In genomic region chr7:22231806-22232205, GRCh38 we compare ENCODE assay signal across 30 cellular contexts.
"Had no signal": no experiment of that assay in that cellular context is flagged by ENCODE, and none has a peak within 500 bp of the region (broad histone marks: within the 10 kb centered on the region; RNA-seq: fewer than 3 reads in every experiment).

No MANE protein-coding gene starts in this region.

- ATAC-seq: activated CD8-positive, alpha-beta T cell treated with anti-CD3 and anti-CD28 coated beads, Interleukin-2, amount 10 ng/mL, durations not matched to agents 7 days and 5 days; SK-N-SH treated with all-trans-retinoic acid at 6 μM for 48 hours; WTC11 had no signal

- H3K4me1 Mint-ChIP-seq: activated naive CD4-positive, alpha-beta T cell treated with anti-CD3 and anti-CD28 coated beads, Interleukin-2, amount 50 U/mL, for 24 hours had no signal

- H3K9me3 ChIP-seq: breast epithelium, MG63, Peyer's patch, SJSA1 had no signal

- H3K36me3 ChIP-seq: breast epithelium, MG63, Peyer's patch, SJSA1 had no signal

- H3K36me3 Mint-ChIP-seq: activated naive CD4-positive, alpha-beta T cell treated with anti-CD3 and anti-CD28 coated beads, Interleukin-2, amount 50 U/mL, for 24 hours; WTC11 had no signal

- H3K27me3 ChIP-seq: breast epithelium, MG63, Peyer's patch, SJSA1 had no signal

- H3K4me3 ChIP-seq: breast epithelium, MG63, Peyer's patch, SJSA1 had no signal

- H3K4me1 ChIP-seq: breast epithelium, Peyer's patch, SJSA1 had no signal

- H3K4me3 Mint-ChIP-seq: activated CD8-positive, alpha-beta T cell treated with anti-CD3 and anti-CD28 coated beads, Interleukin-2, amount 10 ng/mL, durations not matched to agents 7 days and 5 days; activated naive CD4-positive, alpha-beta T cell treated with anti-CD3 and anti-CD28 coated beads, Interleukin-2, amount 50 U/mL, for 24 hours; WTC11 had no signal

- H3K27ac ChIP-seq: breast epithelium, Peyer's patch, RWPE1, SJSA1 had no signal

- H3K9me3 Mint-ChIP-seq: activated naive CD4-positive, alpha-beta T cell treated with anti-CD3 and anti-CD28 coated beads, Interleukin-2, amount 50 U/mL, for 24 hours; WTC11 had no signal

- DNase-seq: activated CD4-positive, alpha-beta T cell treated with anti-CD3 and anti-CD28 coated beads for 48 hours; activated CD4-positive, alpha-beta T cell treated with anti-CD3 and anti-CD28 coated beads, Interleukin-2, amount 50 U/mL, for 4 hours; activated CD4-positive, CD25-positive, alpha-beta regulatory T cell treated with anti-CD3 and anti-CD28 coated beads, Interleukin-2, amount 50 U/mL, for 72 hours; activated CD8-positive, alpha-beta memory T cell treated with anti-CD3 and anti-CD28 coated beads, Interleukin-2, amount 50 U/mL, for 48 hours; activated CD8-positive, alpha-beta T cell treated with anti-CD3 and anti-CD28 coated beads, Interleukin-2, amount 10 ng/mL, durations not matched to agents 7 days and 5 days; activated effector memory CD4-positive, alpha-beta T cell treated with Interleukin-2 at 50 U/mL for 16 hours; activated naive CD4-positive, alpha-beta T cell; activated T-cell treated with anti-CD3 and anti-CD28 coated beads, Interleukin-2, amount 50 U/mL, for 1 hour; aorta; central memory CD4-positive, alpha-beta T cell; MG63; MV-4-11; NCI-H1092 treated with DMSO at 0.1 percent for 48 hours; NCI-H1417 treated with DMSO at 0.1 percent for 48 hours; NCI-H1694; NCI-H2029; NCI-H2107; NCI-H2171 treated with DMSO at 0.1 percent for 48 hours; NCI-H226; NCI-H510A; NCI-H526 treated with DMSO at 0.1 percent for 48 hours; Peyer's patch; Right ventricle myocardium superior; SW 1271 had no signal

- H3K27ac Mint-ChIP-seq: activated CD8-positive, alpha-beta T cell treated with anti-CD3 and anti-CD28 coated beads, Interleukin-2, amount 10 ng/mL, durations not matched to agents 7 days and 5 days; activated naive CD4-positive, alpha-beta T cell treated with anti-CD3 and anti-CD28 coated beads, Interleukin-2, amount 50 U/mL, for 24 hours; WTC11 had no signal
